Comparison of ENCODE assay signal across 19 cellular contexts in the genomic region with DNA sequence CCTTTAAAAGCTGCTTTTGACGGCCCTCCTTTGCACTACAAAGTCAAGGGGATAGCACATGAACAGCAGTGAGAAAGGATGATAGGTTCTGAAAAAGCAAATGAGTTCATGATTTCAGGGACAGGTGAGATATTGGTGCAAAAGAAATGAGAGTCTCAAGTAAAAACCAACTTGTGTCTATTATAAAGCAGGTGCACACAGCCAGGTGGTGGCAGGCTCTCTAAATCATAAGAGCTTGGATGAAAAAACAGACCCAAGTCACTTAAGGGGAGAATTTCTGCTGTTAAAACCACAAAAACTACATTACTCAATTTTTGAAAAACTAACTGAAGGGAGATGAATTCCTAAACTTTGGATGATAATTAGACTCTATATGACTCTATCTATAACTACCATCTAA.
"Had no signal": no experiment of that assay in that cellular context is flagged by ENCODE, and none has a peak within 500 bp of the region (broad histone marks: within the 10 kb centered on the region; RNA-seq: fewer than 3 reads in every experiment).

No MANE protein-coding gene starts in this region.

- H3K36me3 ChIP-seq: heart left ventricle, spleen, transverse colon had no signal

- H3K27me3 ChIP-seq: dorsolateral prefrontal cortex, heart left ventricle, testis, transverse colon had no signal

- H3K27ac ChIP-seq: dorsolateral prefrontal cortex, heart left ventricle, psoas muscle, spleen, testis, transverse colon had no signal

- ATAC-seq: left colon, sciatic nerve had no signal

- H3K4me1 ChIP-seq: psoas muscle, spleen, testis, transverse colon had no signal

- H3K4me3 ChIP-seq: dorsolateral prefrontal cortex, heart left ventricle, lung, psoas muscle, spleen, testis, transverse colon had no signal

- DNase-seq: cortex of kidney; dorsolateral prefrontal cortex; effector CD8-positive, alpha-beta T cell; foreskin melanocyte; hippocampal formation; left colon; mesendoderm; naive B cell; psoas muscle; retina; spleen; stimulated activated CD4-positive, alpha-beta T cell treated with anti-CD3 and anti-CD28 coated beads, Interleukin-15, amount 100 ng/mL, for 24 hours; stimulated activated CD4-positive, alpha-beta T cell treated with anti-CD3 and anti-CD28 coated beads, Interleukin-1b, Interleukin-23, amount 100 ng/mL, for 48 hours; stimulated activated CD4-positive, alpha-beta T cell treated with anti-CD3 and anti-CD28 coated beads, Interleukin-4, amount 100 ng/mL, for 24 hours; testis; transverse colon had no signal

- H3K9me3 ChIP-seq: heart left ventricle, psoas muscle, spleen, testis, transverse colon had no signal
